4 cellular contexts compared by ENCODE assay signal in the genomic region with DNA sequence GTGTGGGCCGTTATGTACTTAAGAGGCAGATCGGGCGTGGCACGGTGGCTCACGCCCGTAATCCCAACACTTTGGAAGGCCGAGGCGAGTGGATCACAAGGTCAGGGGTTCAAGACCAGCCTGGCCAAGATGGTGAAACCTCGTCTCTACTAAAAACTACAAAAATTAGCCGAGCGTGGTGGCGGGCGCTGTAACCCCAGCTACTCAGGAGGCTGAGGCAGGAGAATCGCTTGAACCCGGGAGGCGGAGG. TPM values are rescaled to one million over a fixed set of nuclear protein-coding genes. Genes with fewer than 3 reads are reported as not detected.
DNase-seq lines count a peak whose midpoint lies in the region; ATAC-seq, FAIRE-seq and TF ChIP-seq lines count a peak whose summit lies in the region.
"Not testable (repeated sequence)": the region's sequence is repeated elsewhere in the genome, so short reads cannot be mapped to it uniquely, and the experiment has no call there.

No MANE protein-coding gene starts in this region.

- CTCF ChIA-PET in HepG2 (lab: Yijun Ruan, JAX; ENCODE audit: low intra/inter-chr PET ratio, low total read pairs) = interaction anchor here (1.3 to 1.5 kb wide), 4 partner anchors 13 to 398 kb away, joined by 3 to 12 read pairs (median 4); no protein-coding TSS in a partner anchor

- not testable (repeated sequence) for TF ChIP-seq EP300 in HepG2 (IDR thresholded peaks at IDR 0.05; ENCODE audit: low read depth in 2 of 2, low read length in 2 of 2); HepG2 (CRISPR knock-in tag; IDR thresholded peaks at IDR 0.05; ENCODE audit: borderline replicate concordance)

- TF ChIP-seq POLR2A in body of pancreas (IDR thresholded peaks at IDR 0.05); HepG2 (IDR thresholded peaks at IDR 0.05; ENCODE audit: insufficient read depth in 1 of 2, low read depth in 2 of 2, low read length in 2 of 2): not testable (repeated sequence)

- not testable (repeated sequence) for ATAC-seq in body of pancreas, HepG2

- TF ChIP-seq CTCF in LNCaP clone FGC (IDR thresholded peaks at IDR 0.05; ENCODE audit: control insufficient read depth, extremely low read depth, insufficient read depth); body of pancreas (IDR thresholded peaks at IDR 0.05); HepG2 (CRISPR knock-in tag; IDR thresholded peaks at IDR 0.05): not testable (repeated sequence)

- H3K9ac ChIP-seq in HepG2 (ENCODE audit: insufficient read depth, low read depth, low read length) = peak overlapping the region; percentile 61

- H3K4me1 ChIP-seq in body of pancreas = peaks cover 59% of the 10 kb centered on the region
- peaks cover 27% of the 10 kb centered on the region for H3K4me1 ChIP-seq in HepG2 (ENCODE audit: insufficient read depth, low read length)

- not testable (repeated sequence) for FAIRE-seq in HepG2 (lab: Jason Lieb, UNC)

- H3K36me3 ChIP-seq in body of pancreas (replicated peaks in 1 of 2; ENCODE audit: insufficient read depth in 1 of 2, low read depth in 2 of 2); HepG2 (replicated peaks in 1 of 2; ENCODE audit: control insufficient read depth in 1 of 2, insufficient read depth in 2 of 2, low read length in 2 of 2): not testable (repeated sequence)

- 15 to 34% methylated on average over 6 to 16 of the region's 16 CpGs for WGBS in body of pancreas, 2 donors
- 29% methylated on average over 7 of the region's 16 CpGs for WGBS in HepG2 (ENCODE audit: low lambda C conversion rate)

- not testable (repeated sequence) for H3K9me3 ChIP-seq in body of pancreas; HepG2 (ENCODE audit: low read length)

- not testable (repeated sequence) for H3K27me3 ChIP-seq in body of pancreas
- H3K27me3 ChIP-seq in HepG2 (ENCODE audit: control insufficient read depth in 1 of 2, insufficient read depth in 2 of 2, low read length in 2 of 2) = peaks cover 0 to 44% of the 10 kb centered on the region in 2 experiments; a peak in 4 of 5 replicates

- not testable (repeated sequence) for H2AFZ ChIP-seq in HepG2 (ENCODE audit: low read length)

- intact Hi-C loops in body of pancreas (cut with DNase I); HepG2 (cut with micrococcal nuclease; ENCODE audit: unreplicated experiment): not testable (repeated sequence)

- not testable (repeated sequence) for DNase-seq in LNCaP clone FGC (ENCODE audit: low read depth); body of pancreas; HepG2 (ENCODE audit: low spot score)

- H4K20me1 ChIP-seq in HepG2 (ENCODE audit: insufficient read depth, low read length) = not testable (repeated sequence)

- POLR2A ChIA-PET in HepG2 (lab: Yijun Ruan, JAX) = interaction anchor here (0.8 to 2.9 kb wide), 9 partner anchors 14 to 238 kb away, joined by 3 to 19 read pairs (median 4); partner anchors contain the start of genes KRTCAP2, MTX1, PBXIP1 and SCAMP3

- peak overlapping the region; percentile 40; the same call in 1 of the 2 replicates for H3K4me3 ChIP-seq in LNCaP clone FGC (ENCODE audit: low read depth, low read length)
- not testable (repeated sequence) for H3K4me3 ChIP-seq in body of pancreas
- peak overlapping the region in 2 of 3 experiments; percentile 60 to 72; a peak in 4 of 6 replicates for H3K4me3 ChIP-seq in HepG2 (replicated peaks in 1 of 3; ENCODE audit: insufficient read depth in 1 of 3, low read depth in 2 of 3, low read length in 3 of 3)

- H3K27ac ChIP-seq in body of pancreas = peak overlapping the region; percentile 93 to 98 (median 95)
- not testable (repeated sequence) for H3K27ac ChIP-seq in HepG2 (ENCODE audit: extremely low read length, insufficient read depth, low read length)
- H3K27ac ChIP-seq in temporal lobe (ENCODE audit: low read depth, low read length) = peak overlapping the region; percentile 83

- not testable (repeated sequence) for TF ChIP-seq RAD21 in HepG2 (CRISPR knock-in tag; IDR thresholded peaks at IDR 0.05)

- not testable (repeated sequence) for H3K79me2 ChIP-seq in HepG2 (ENCODE audit: insufficient read depth, low read length)

- BruUV-seq in HepG2 (replicated peaks; lab: Mats Ljungman, UMichigan) = not testable (repeated sequence)

- in situ Hi-C loops in HepG2 (cut with HindIII; ENCODE audit: extremely low pct_ligation_motif_present, low pct_unique_long_range_greater_than_20kb) = not testable (repeated sequence)

- H3K4me2 ChIP-seq in HepG2 (ENCODE audit: low read depth, low read length) = peak overlapping the region; percentile 98

RNA-seq across cellular contexts. Expression of gene THBS3, which starts 13.8 kb away (rescaled TPM):
- total RNA-seq in body of pancreas (10 to 100 TPM; 15.0 to 21.1 TPM), HepG2 (2016; rRNA removed; fragmentation: Illumina TruSeq; extraction: Trizol) (0.39 and 0.86 TPM in 2 replicates), temporal lobe (4.7 TPM)
- total RNA-seq in HepG2 (2016; cell fraction: cytosol; rRNA removed; fragmentation: Illumina TruSeq; extraction: Trizol; ENCODE audit: low read depth) = 0.30 TPM in 1 of 2 replicates, not detected in the other
- total RNA-seq in HepG2 (2016; cell fraction: insoluble cytoplasmic fraction; rRNA removed; fragmentation: Illumina TruSeq; extraction: Trizol) = 0.77 and 0.95 TPM in 2 replicates
- 0.22 and 0.45 TPM in 2 replicates for total RNA-seq in HepG2 (2016; cell fraction: membrane; rRNA removed; fragmentation: Illumina TruSeq; extraction: Trizol)
- total RNA-seq in HepG2 (2016; cell fraction: nucleus; rRNA removed; fragmentation: Illumina TruSeq; extraction: Trizol) = 0.94 and 1.8 TPM in 2 replicates
- 3.6 and 4.4 TPM in 2 replicates for polyA plus RNA-seq in HepG2 (2011; rRNA removed)
- 1.5 and 1.8 TPM in 2 replicates for polyA plus RNA-seq in HepG2 (2011; cell fraction: cytosol; rRNA removed)
- polyA plus RNA-seq in HepG2 (2011; cell fraction: nucleus; rRNA removed) = 19.9 and 26.8 TPM in 2 replicates
- 2.1 and 2.4 TPM in 2 replicates for polyA plus RNA-seq in HepG2 (2012)
- polyA plus RNA-seq in HepG2 (2016; cell fraction: cytosol; fragmentation: Illumina TruSeq; extraction: Trizol; ENCODE audit: low read depth) = 0.14 and 0.26 TPM in 2 replicates
- 0.29 and 0.60 TPM in 2 replicates for polyA plus RNA-seq in HepG2 (2016; cell fraction: insoluble cytoplasmic fraction; fragmentation: Illumina TruSeq; extraction: Trizol; ENCODE audit: low read depth)
- polyA plus RNA-seq in HepG2 (2016; cell fraction: membrane; fragmentation: Illumina TruSeq; extraction: Trizol; ENCODE audit: low read depth) = 0.10 and 0.31 TPM in 2 replicates
- polyA plus RNA-seq in HepG2 (2016; cell fraction: nucleus; fragmentation: Illumina TruSeq; extraction: Trizol; ENCODE audit: insufficient read depth, low read depth) = 3.1 and 4.9 TPM in 2 replicates
- polyA minus RNA-seq in HepG2 (2011; rRNA and poly(A)+ RNA removed; ENCODE audit: low replicate concordance) = 2.9 and 6.9 TPM in 2 replicates
- polyA minus RNA-seq in HepG2 (2011; cell fraction: cytosol; rRNA and poly(A)+ RNA removed) = 1.4 and 1.5 TPM in 2 replicates
- polyA minus RNA-seq in HepG2 (2011; cell fraction: nucleus; rRNA and poly(A)+ RNA removed) = 2.7 and 3.4 TPM in 2 replicates

RNA-seq across cellular contexts. Expression of gene MTX1, which starts 14.6 kb away (rescaled TPM):
- total RNA-seq in body of pancreas (10 to 100 TPM in 1 of 2 donors, 1 to 10 TPM in 1; 5.9 to 16.3 TPM), HepG2 (2016; rRNA removed; fragmentation: Illumina TruSeq; extraction: Trizol) (64.5 and 71.5 TPM in 2 replicates), temporal lobe (14.0 TPM)
- total RNA-seq in HepG2 (2016; cell fraction: cytosol; rRNA removed; fragmentation: Illumina TruSeq; extraction: Trizol; ENCODE audit: low read depth) = 20.6 and 22.4 TPM in 2 replicates
- 65.0 and 76.3 TPM in 2 replicates for total RNA-seq in HepG2 (2016; cell fraction: insoluble cytoplasmic fraction; rRNA removed; fragmentation: Illumina TruSeq; extraction: Trizol)
- total RNA-seq in HepG2 (2016; cell fraction: membrane; rRNA removed; fragmentation: Illumina TruSeq; extraction: Trizol) = 23.2 and 26.5 TPM in 2 replicates
- total RNA-seq in HepG2 (2016; cell fraction: nucleus; rRNA removed; fragmentation: Illumina TruSeq; extraction: Trizol) = 35.2 and 36.8 TPM in 2 replicates
- 72.6 and 85.1 TPM in 2 replicates for polyA plus RNA-seq in HepG2 (2011; rRNA removed)
- polyA plus RNA-seq in HepG2 (2011; cell fraction: cytosol; rRNA removed) = 61.1 and 90.3 TPM in 2 replicates
- polyA plus RNA-seq in HepG2 (2011; cell fraction: nucleus; rRNA removed) = 55.1 and 59.0 TPM in 2 replicates
- 37.3 and 38.1 TPM in 2 replicates for polyA plus RNA-seq in HepG2 (2012)
- polyA plus RNA-seq in HepG2 (2016; cell fraction: cytosol; fragmentation: Illumina TruSeq; extraction: Trizol; ENCODE audit: low read depth) = 25.0 and 25.6 TPM in 2 replicates
- polyA plus RNA-seq in HepG2 (2016; cell fraction: insoluble cytoplasmic fraction; fragmentation: Illumina TruSeq; extraction: Trizol; ENCODE audit: low read depth) = 73.9 and 74.4 TPM in 2 replicates
- polyA plus RNA-seq in HepG2 (2016; cell fraction: membrane; fragmentation: Illumina TruSeq; extraction: Trizol; ENCODE audit: low read depth) = 19.9 and 21.6 TPM in 2 replicates
- polyA plus RNA-seq in HepG2 (2016; cell fraction: nucleus; fragmentation: Illumina TruSeq; extraction: Trizol; ENCODE audit: insufficient read depth, low read depth) = 49.3 and 57.4 TPM in 2 replicates
- polyA minus RNA-seq in HepG2 (2011; rRNA and poly(A)+ RNA removed; ENCODE audit: low replicate concordance) = 129 and 176 TPM in 2 replicates
- polyA minus RNA-seq in HepG2 (2011; cell fraction: cytosol; rRNA and poly(A)+ RNA removed) = 27.0 and 36.4 TPM in 2 replicates
- 23.9 and 27.6 TPM in 2 replicates for polyA minus RNA-seq in HepG2 (2011; cell fraction: nucleus; rRNA and poly(A)+ RNA removed)

RNA-seq across cellular contexts. Expression of gene TRIM46, which starts 20.3 kb away (rescaled TPM):
- total RNA-seq in body of pancreas = under 1 TPM in 1 of 2 donors, not detected in 1; 0.26 TPM
- 0.04 and 0.08 TPM in 2 replicates for total RNA-seq in HepG2 (2016; rRNA removed; fragmentation: Illumina TruSeq; extraction: Trizol)
- not detected in 2 replicates for total RNA-seq in HepG2 (2016; cell fraction: cytosol; rRNA removed; fragmentation: Illumina TruSeq; extraction: Trizol; ENCODE audit: low read depth)
- 0.04 TPM in 1 of 2 replicates, not detected in the other for total RNA-seq in HepG2 (2016; cell fraction: insoluble cytoplasmic fraction; rRNA removed; fragmentation: Illumina TruSeq; extraction: Trizol)
- not detected in 2 replicates for total RNA-seq in HepG2 (2016; cell fraction: membrane; rRNA removed; fragmentation: Illumina TruSeq; extraction: Trizol)
- total RNA-seq in HepG2 (2016; cell fraction: nucleus; rRNA removed; fragmentation: Illumina TruSeq; extraction: Trizol) = not detected in 2 replicates
- polyA plus RNA-seq in HepG2 (2011; rRNA removed) = 0.09 and 0.12 TPM in 2 replicates
- 0.04 and 0.11 TPM in 2 replicates for polyA plus RNA-seq in HepG2 (2011; cell fraction: cytosol; rRNA removed)
- polyA plus RNA-seq in HepG2 (2011; cell fraction: nucleus; rRNA removed) = 0.43 and 0.47 TPM in 2 replicates
- 0.15 and 0.25 TPM in 2 replicates for polyA plus RNA-seq in HepG2 (2012)
- 0.02 and 0.05 TPM in 2 replicates for polyA plus RNA-seq in HepG2 (2016; cell fraction: cytosol; fragmentation: Illumina TruSeq; extraction: Trizol; ENCODE audit: low read depth)
- not detected in 2 replicates for polyA plus RNA-seq in HepG2 (2016; cell fraction: insoluble cytoplasmic fraction; fragmentation: Illumina TruSeq; extraction: Trizol; ENCODE audit: low read depth)
- polyA plus RNA-seq in HepG2 (2016; cell fraction: membrane; fragmentation: Illumina TruSeq; extraction: Trizol; ENCODE audit: low read depth) = 0.05 and 0.08 TPM in 2 replicates
- 0.21 TPM in 1 of 2 replicates, not detected in the other for polyA plus RNA-seq in HepG2 (2016; cell fraction: nucleus; fragmentation: Illumina TruSeq; extraction: Trizol; ENCODE audit: insufficient read depth, low read depth)
- 0.12 and 0.19 TPM in 2 replicates for polyA minus RNA-seq in HepG2 (2011; rRNA and poly(A)+ RNA removed; ENCODE audit: low replicate concordance)
- not detected in 2 replicates for polyA minus RNA-seq in HepG2 (2011; cell fraction: cytosol; rRNA and poly(A)+ RNA removed)
- polyA minus RNA-seq in HepG2 (2011; cell fraction: nucleus; rRNA and poly(A)+ RNA removed) = not detected in 2 replicates
- 18.9 TPM for total RNA-seq in temporal lobe

RNA-seq across cellular contexts. Expression of gene KRTCAP2, which starts 20.8 kb away (rescaled TPM):
- 10 to 100 TPM; 46.4 to 71.5 TPM for total RNA-seq in body of pancreas
- total RNA-seq in HepG2 (2016; rRNA removed; fragmentation: Illumina TruSeq; extraction: Trizol) = 48.5 and 79.4 TPM in 2 replicates
- total RNA-seq in HepG2 (2016; cell fraction: cytosol; rRNA removed; fragmentation: Illumina TruSeq; extraction: Trizol; ENCODE audit: low read depth) = 40.0 and 49.4 TPM in 2 replicates
- 40.7 and 78.5 TPM in 2 replicates for total RNA-seq in HepG2 (2016; cell fraction: insoluble cytoplasmic fraction; rRNA removed; fragmentation: Illumina TruSeq; extraction: Trizol)
- 33.6 and 41.0 TPM in 2 replicates for total RNA-seq in HepG2 (2016; cell fraction: membrane; rRNA removed; fragmentation: Illumina TruSeq; extraction: Trizol)
- 50.0 and 52.6 TPM in 2 replicates for total RNA-seq in HepG2 (2016; cell fraction: nucleus; rRNA removed; fragmentation: Illumina TruSeq; extraction: Trizol)
- polyA plus RNA-seq in HepG2 (2011; rRNA removed) = 77.3 and 89.3 TPM in 2 replicates
- 125 and 155 TPM in 2 replicates for polyA plus RNA-seq in HepG2 (2011; cell fraction: cytosol; rRNA removed)
- polyA plus RNA-seq in HepG2 (2011; cell fraction: nucleus; rRNA removed) = 119 and 133 TPM in 2 replicates
- polyA plus RNA-seq in HepG2 (2012) = 73.3 and 73.7 TPM in 2 replicates
- 64.6 and 72.6 TPM in 2 replicates for polyA plus RNA-seq in HepG2 (2016; cell fraction: cytosol; fragmentation: Illumina TruSeq; extraction: Trizol; ENCODE audit: low read depth)
- polyA plus RNA-seq in HepG2 (2016; cell fraction: insoluble cytoplasmic fraction; fragmentation: Illumina TruSeq; extraction: Trizol; ENCODE audit: low read depth) = 47.5 and 61.4 TPM in 2 replicates
- 49.4 and 56.2 TPM in 2 replicates for polyA plus RNA-seq in HepG2 (2016; cell fraction: membrane; fragmentation: Illumina TruSeq; extraction: Trizol; ENCODE audit: low read depth)
- polyA plus RNA-seq in HepG2 (2016; cell fraction: nucleus; fragmentation: Illumina TruSeq; extraction: Trizol; ENCODE audit: insufficient read depth, low read depth) = 120 and 121 TPM in 2 replicates
- polyA minus RNA-seq in HepG2 (2011; rRNA and poly(A)+ RNA removed; ENCODE audit: low replicate concordance) = 182 and 884 TPM in 2 replicates
- polyA minus RNA-seq in HepG2 (2011; cell fraction: cytosol; rRNA and poly(A)+ RNA removed) = 27.3 and 38.2 TPM in 2 replicates
- 22.9 and 23.5 TPM in 2 replicates for polyA minus RNA-seq in HepG2 (2011; cell fraction: nucleus; rRNA and poly(A)+ RNA removed)
- 21.4 TPM for total RNA-seq in temporal lobe

RNA-seq across cellular contexts. Expression of gene DPM3, which starts 53.6 kb away (rescaled TPM):
- total RNA-seq in body of pancreas = 100 to 1,000 TPM in 1 of 2 donors, 1 to 10 TPM in 1; 6.2 to 106 TPM
- total RNA-seq in HepG2 (2016; rRNA removed; fragmentation: Illumina TruSeq; extraction: Trizol) = 14.8 and 23.2 TPM in 2 replicates
- total RNA-seq in HepG2 (2016; cell fraction: cytosol; rRNA removed; fragmentation: Illumina TruSeq; extraction: Trizol; ENCODE audit: low read depth) = 29.5 and 29.8 TPM in 2 replicates
- total RNA-seq in HepG2 (2016; cell fraction: insoluble cytoplasmic fraction; rRNA removed; fragmentation: Illumina TruSeq; extraction: Trizol) = 21.9 and 28.1 TPM in 2 replicates
- 14.3 and 20.6 TPM in 2 replicates for total RNA-seq in HepG2 (2016; cell fraction: membrane; rRNA removed; fragmentation: Illumina TruSeq; extraction: Trizol)
- total RNA-seq in HepG2 (2016; cell fraction: nucleus; rRNA removed; fragmentation: Illumina TruSeq; extraction: Trizol) = 18.3 and 22.2 TPM in 2 replicates
- polyA plus RNA-seq in HepG2 (2011; rRNA removed) = 53.4 and 61.7 TPM in 2 replicates
- 70.1 and 134 TPM in 2 replicates for polyA plus RNA-seq in HepG2 (2011; cell fraction: cytosol; rRNA removed)
- polyA plus RNA-seq in HepG2 (2011; cell fraction: nucleus; rRNA removed) = 64.8 and 67.2 TPM in 2 replicates
- 39.2 and 68.2 TPM in 2 replicates for polyA plus RNA-seq in HepG2 (2012)
- polyA plus RNA-seq in HepG2 (2016; cell fraction: cytosol; fragmentation: Illumina TruSeq; extraction: Trizol; ENCODE audit: low read depth) = 29.6 and 50.5 TPM in 2 replicates
- 22.4 and 23.3 TPM in 2 replicates for polyA plus RNA-seq in HepG2 (2016; cell fraction: insoluble cytoplasmic fraction; fragmentation: Illumina TruSeq; extraction: Trizol; ENCODE audit: low read depth)
- polyA plus RNA-seq in HepG2 (2016; cell fraction: membrane; fragmentation: Illumina TruSeq; extraction: Trizol; ENCODE audit: low read depth) = 19.9 and 24.8 TPM in 2 replicates
- 44.3 and 46.0 TPM in 2 replicates for polyA plus RNA-seq in HepG2 (2016; cell fraction: nucleus; fragmentation: Illumina TruSeq; extraction: Trizol; ENCODE audit: insufficient read depth, low read depth)
- polyA minus RNA-seq in HepG2 (2011; rRNA and poly(A)+ RNA removed; ENCODE audit: low replicate concordance) = 23.2 and 26.3 TPM in 2 replicates
- 9.3 and 10.7 TPM in 2 replicates for polyA minus RNA-seq in HepG2 (2011; cell fraction: cytosol; rRNA and poly(A)+ RNA removed)
- 3.2 and 5.7 TPM in 2 replicates for polyA minus RNA-seq in HepG2 (2011; cell fraction: nucleus; rRNA and poly(A)+ RNA removed)
- total RNA-seq in temporal lobe = 14.3 TPM

Comparison
In these comparisons a context has a peak if more than half of its experiments do, and no peak if none do; other contexts are left out.
1. RNA of gene TRIM46, which starts 20.3 kb away (total RNA-seq): 18.9 TPM in temporal lobe (single experiment); 0.26 TPM in body of pancreas and 0.04 to 0.08 TPM in HepG2; every median in the first group is over 10 times any median in the second.